9 cellular contexts compared by ENCODE assay signal in genomic region chr3:9951598-9951961, GRCh38. TPM values are rescaled to one million over a fixed set of nuclear protein-coding genes. Genes with fewer than 3 reads are reported as not detected.
DNase-seq lines count a peak whose midpoint lies in the region; ATAC-seq and TF ChIP-seq lines count a peak whose summit lies in the region.
"Had no signal": no experiment of that assay in that cellular context is flagged by ENCODE, and none has a peak within 500 bp of the region (broad histone marks: within the 10 kb centered on the region; RNA-seq: fewer than 3 reads in every experiment).

No MANE protein-coding gene starts in this region.

- peak overlapping the region; percentile 90 for H3K4me3 Mint-ChIP-seq in CD8-positive, alpha-beta T cell
- H3K4me3 Mint-ChIP-seq in MCF 10A (ENCODE audit: unreplicated experiment) (peak overlapping the region; percentile 50), naive B cell (peak overlapping the region; percentile 62 to 89 (median 82))

- no peaks in the 10 kb centered on the region for H3K9me3 ChIP-seq in CD8-positive, alpha-beta T cell (ENCODE audit: low read length)
- H3K9me3 ChIP-seq: neutrophil had no signal

- no peaks in the 10 kb centered on the region for H3K27me3 ChIP-seq in CD8-positive, alpha-beta T cell (ENCODE audit: insufficient read depth, low read length)

- H3K27me3 Mint-ChIP-seq in CD8-positive, alpha-beta T cell (ENCODE audit: low read depth) = no peaks in the 10 kb centered on the region
- H3K27me3 Mint-ChIP-seq in MCF 10A (ENCODE audit: insufficient read depth, unreplicated experiment) (no peaks in the 10 kb centered on the region), naive B cell (peaks cover 0 to 9% (median 0%) of the 10 kb centered on the region in 3 donors)

- ATAC-seq in CD8-positive, alpha-beta T cell = no peak
- ATAC-seq in HG02642 (IDR thresholded peaks at IDR 0.05; ENCODE audit: poor library complexity, unreplicated experiment) (peak; percentile 4), naive B cell (ENCODE audit: low read depth in 2 of 2) (no peak)

- peaks cover 12% of the 10 kb centered on the region for H3K4me1 ChIP-seq in CD8-positive, alpha-beta T cell (ENCODE audit: insufficient read depth, low read length)

- no peak overlapping the region for H3K27ac Mint-ChIP-seq in CD8-positive, alpha-beta T cell
- no peak overlapping the region for H3K27ac Mint-ChIP-seq in MCF 10A (ENCODE audit: low read depth, unreplicated experiment)
- peak overlapping the region in 2 of 6 donors; percentile 36 to 39 for H3K27ac Mint-ChIP-seq in naive B cell

- intact Hi-C loops in CD8-positive, alpha-beta T cell (cut with DNase I, micrococcal nuclease) = loop anchor here in 1 of 2 experiments (5.0 kb wide), 1 partner anchor 36 kb away; the partner anchor contains the start of gene EMC3
- intact Hi-C loops in MCF 10A (cut with micrococcal nuclease) = no loop called here

- no peaks in the 10 kb centered on the region for H3K9me3 Mint-ChIP-seq in CD8-positive, alpha-beta T cell
- no peaks in the 10 kb centered on the region for H3K9me3 Mint-ChIP-seq in MCF 10A (ENCODE audit: unreplicated experiment)
- H3K9me3 Mint-ChIP-seq in naive B cell = no peaks in the 10 kb centered on the region

- peak overlapping the region; percentile 58 for H3K4me3 ChIP-seq in CD8-positive, alpha-beta T cell (ENCODE audit: low read depth, low read length)

- H3K36me3 ChIP-seq in CD8-positive, alpha-beta T cell (ENCODE audit: insufficient read depth, low read length) = no peaks in the 10 kb centered on the region
- H3K36me3 ChIP-seq: neutrophil had no signal

- DNase-seq in CD8-positive, alpha-beta T cell = no peak
- DNase-seq in MCF 10A (ENCODE audit: unreplicated experiment) (no peak), naive B cell (no peak), NCI-H1092 treated with DMSO at 0.1 percent for 48 hours (lab: John Stamatoyannopoulos, UW) (no peak), AG08395 (ENCODE audit: low spot score) (no peak), AML-193 (lab: John Stamatoyannopoulos, UW) (no peak), HT-29 (ENCODE audit: low spot score) (no peak)

- H3K4me1 Mint-ChIP-seq in CD8-positive, alpha-beta T cell (ENCODE audit: low read depth) = peaks cover 17% of the 10 kb centered on the region
- no peaks in the 10 kb centered on the region for H3K4me1 Mint-ChIP-seq in MCF 10A (ENCODE audit: insufficient read depth, unreplicated experiment)
- peaks cover 7 to 15% (median 14%) of the 10 kb centered on the region in 3 donors for H3K4me1 Mint-ChIP-seq in naive B cell

- POLR2A ChIA-PET in CD8-positive, alpha-beta T cell (lab: Charles Lee) = interaction anchor here (0.6 to 4.6 kb wide), 4 partner anchors 18 to 159 kb away, joined by 3 to 46 read pairs (median 4); partner anchors contain the start of genes ARPC4, CRELD1, EMC3 and IL17RC
- POLR2A ChIA-PET in MCF 10A (lab: Yijun Ruan, JAX) = interaction anchor here (0.6 to 1.2 kb wide), 3 partner anchors 18 to 65 kb away, joined by 3 read pairs; partner anchors contain the start of genes CRELD1 and IL17RC

- BruUV-seq in MCF 10A (replicated peaks; lab: Mats Ljungman, UMichigan) = no TSS peak

- no peak overlapping the region for H3K27ac ChIP-seq in CD8-positive, alpha-beta T cell (ENCODE audit: low read depth, low read length)
- H3K27ac ChIP-seq: neutrophil had no signal

- H3K36me3 Mint-ChIP-seq in CD8-positive, alpha-beta T cell = peaks cover 4% of the 10 kb centered on the region
- H3K36me3 Mint-ChIP-seq in MCF 10A (ENCODE audit: insufficient read depth, unreplicated experiment) = no peaks in the 10 kb centered on the region
- H3K36me3 Mint-ChIP-seq in naive B cell = no peaks in the 10 kb centered on the region

- CTCF ChIA-PET in CD8-positive, alpha-beta T cell (lab: Charles Lee) = interaction anchor here (3.0 kb wide), 1 partner anchor 18 kb away, joined by 11 read pairs; the partner anchor contains the start of gene CRELD1
- CTCF ChIA-PET in MCF 10A (lab: Yijun Ruan, JAX) = interaction anchor here (0.7 kb wide), 1 partner anchor 12 kb away, joined by 4 read pairs; no protein-coding TSS in a partner anchor

- no peak for TF ChIP-seq CTCF in CD8-positive, alpha-beta T cell (IDR thresholded peaks at IDR 0.05)
- no peak for TF ChIP-seq CTCF in MCF 10A (IDR thresholded peaks at IDR 0.05; ENCODE audit: unreplicated experiment)

RNA-seq across cellular contexts. Expression of gene PRRT3, which starts 0.6 kb away (rescaled TPM):
- total RNA-seq in CD8-positive, alpha-beta T cell = 1 to 10 TPM; 6.4 to 6.9 TPM
- 0.83 and 1.3 TPM in 2 replicates for total RNA-seq in MCF 10A (2022)
- under 1 TPM; 0.22 to 0.82 (median 0.52) TPM for polyA plus RNA-seq in naive B cell (ENCODE audit: low read depth in 6 of 6)
- total RNA-seq in HT-29 (2014; rRNA removed; shearing (Covaris generic)) = 0.65 and 0.89 TPM in 2 replicates

RNA-seq across cellular contexts. Expression of gene CRELD1, which starts 17.9 kb away (rescaled TPM):
- 10 to 100 TPM in 1 of 2 experiments, 1 to 10 TPM in 1; 6.3 to 10.7 TPM for total RNA-seq in CD8-positive, alpha-beta T cell
- total RNA-seq in MCF 10A (2022) = 13.4 and 19.9 TPM in 2 replicates
- polyA plus RNA-seq in naive B cell (ENCODE audit: low read depth in 6 of 6) = 10 to 100 TPM; 16.5 to 60.6 (median 27.5) TPM
- total RNA-seq in HT-29 (2014; rRNA removed; shearing (Covaris generic)) = 10.4 and 12.9 TPM in 2 replicates

RNA-seq across cellular contexts. Expression of gene IL17RC, which starts 34.7 kb away (rescaled TPM):
- total RNA-seq in CD8-positive, alpha-beta T cell = under 1 TPM; 0.71 to 0.83 TPM
- total RNA-seq in MCF 10A (2022) = 25.7 and 30.1 TPM in 2 replicates
- 1 to 10 TPM; 3.9 to 9.1 (median 7.6) TPM for polyA plus RNA-seq in naive B cell (ENCODE audit: low read depth in 6 of 6)
- 18.6 and 23.4 TPM in 2 replicates for total RNA-seq in HT-29 (2014; rRNA removed; shearing (Covaris generic))

RNA-seq across cellular contexts. Expression of gene EMC3, which starts 35.1 kb away (rescaled TPM):
- 10 to 100 TPM; 56.5 to 57.7 TPM for total RNA-seq in CD8-positive, alpha-beta T cell
- total RNA-seq in MCF 10A (2022) = 55.4 and 59.1 TPM in 2 replicates
- polyA plus RNA-seq in naive B cell (ENCODE audit: low read depth in 6 of 6) = 10 to 100 TPM; 43.5 to 72.0 (median 54.8) TPM
- total RNA-seq in HT-29 (2014; rRNA removed; shearing (Covaris generic)) = 35.5 and 41.7 TPM in 2 replicates

RNA-seq across cellular contexts. Expression of gene IL17RE, which starts 48.9 kb away (rescaled TPM):
- 1 to 10 TPM; 2.5 to 3.1 TPM for total RNA-seq in CD8-positive, alpha-beta T cell
- 5.0 and 5.5 TPM in 2 replicates for total RNA-seq in MCF 10A (2022)
- not detected for polyA plus RNA-seq in naive B cell (ENCODE audit: low read depth in 6 of 6)
- total RNA-seq in HT-29 (2014; rRNA removed; shearing (Covaris generic)) = 13.4 and 17.0 TPM in 2 replicates

Comparison
In these comparisons a context has a peak if more than half of its experiments do, and no peak if none do; other contexts are left out.
1. RNA of gene IL17RC, which starts 34.7 kb away (total RNA-seq): 25.7 to 30.1 TPM in MCF 10A and 18.6 to 23.4 TPM in HT-29; 0.71 to 0.83 TPM in CD8-positive, alpha-beta T cell; every median in the first group is over 10 times any median in the second.
2. Peak in every context shown above with its lines, with median percentiles within 50 percentile points of each other: H3K4me3 Mint-ChIP-seq.